Comparison of ENCODE assay signal across 8 cellular contexts in the genomic region with DNA sequence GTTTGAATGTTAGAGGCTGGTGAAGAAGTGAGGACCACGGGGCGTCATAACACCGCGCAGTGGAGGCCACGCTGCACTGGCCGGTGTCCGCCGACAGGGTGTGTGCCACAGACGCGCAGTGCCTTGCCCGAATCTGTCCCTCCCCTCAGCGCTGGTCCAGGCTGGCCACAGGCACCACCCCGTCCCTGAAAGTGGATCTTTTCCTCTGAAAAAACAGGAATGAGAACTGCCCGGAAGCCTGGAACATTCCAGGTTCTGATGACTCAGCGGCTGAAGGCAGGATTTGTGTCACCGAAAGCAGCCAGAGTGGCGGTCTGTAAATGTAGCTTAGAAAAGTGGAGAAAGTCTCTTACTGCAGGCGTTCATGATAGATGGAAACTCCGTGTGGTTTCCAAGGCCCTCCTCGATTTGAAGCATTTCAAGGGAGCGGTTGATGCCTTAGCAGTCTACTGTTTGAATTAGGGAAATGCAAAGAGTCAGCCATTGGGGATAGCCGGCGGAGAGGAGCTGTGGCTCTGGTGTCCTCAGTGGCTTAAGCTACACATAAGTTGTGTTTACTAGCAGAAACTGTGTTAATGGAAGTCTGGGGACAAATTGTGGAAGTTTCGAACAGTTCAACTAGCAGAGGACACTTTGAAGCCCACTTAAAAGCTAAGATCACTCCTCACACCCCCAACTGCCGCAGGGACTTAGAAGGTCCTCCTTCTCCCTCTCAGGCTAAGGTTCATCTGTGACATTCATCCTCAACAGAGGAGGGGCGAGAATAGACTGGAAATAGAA.
DNase-seq lines count a peak whose midpoint lies in the region; ATAC-seq lines count a peak whose summit lies in the region.

No MANE protein-coding gene starts in this region.

- DNase-seq in NCI-H446 (lab: John Stamatoyannopoulos, UW): peak; percentile 93
- peak; percentile 54 to 66 for DNase-seq in activated CD4-positive, alpha-beta T cell treated with anti-CD3 and anti-CD28 coated beads for 24 hours (ENCODE audit: low read depth in 2 of 2)
- DNase-seq in dedifferentiated amniotic fluid mesenchymal stem cell (ENCODE audit: extremely low spot score): peak; percentile 98
- DNase-seq in left lobe of liver (ENCODE audit: low spot score): peak; percentile 88
- peak; percentile 71 to 73 for DNase-seq in stimulated activated CD4-positive, alpha-beta T cell treated with anti-CD3 and anti-CD28 coated beads, Interleukin-2, amount 100 ng/mL, for 48 hours

- no peaks in the 10 kb centered on the region for H3K79me2 ChIP-seq in ACC112 (ENCODE audit: control insufficient read depth, insufficient read depth, low read length, unreplicated experiment)

- no peaks in the 10 kb centered on the region for H3K36me3 ChIP-seq in ACC112 (ENCODE audit: insufficient read depth, low read length)

- peak overlapping the region; percentile 91 for H2AFZ ChIP-seq in ACC112 (ENCODE audit: low read length, unreplicated experiment)

- H3K27me3 ChIP-seq in ACC112 (ENCODE audit: insufficient read depth, low read length): no peaks in the 10 kb centered on the region

- peaks cover 30% of the 10 kb centered on the region for H3K4me1 ChIP-seq in ACC112 (ENCODE audit: control insufficient read depth, insufficient read depth, low read length, unreplicated experiment)

- ATAC-seq in GM18508 (IDR thresholded peaks at IDR 0.05; ENCODE audit: insufficient read depth, unreplicated experiment) (peak; percentile 51), HG03039 (IDR thresholded peaks at IDR 0.05; ENCODE audit: unreplicated experiment) (peak; percentile 85), left lobe of liver (peak; percentile 91)

- H3K4me3 ChIP-seq in ACC112 (ENCODE audit: low read depth, low read length): peak overlapping the region; percentile 76

- H3K27ac ChIP-seq in ACC112 (ENCODE audit: low read depth, low read length): peak overlapping the region; percentile 96

Comparison
In these comparisons a context has a peak if more than half of its experiments do, and no peak if none do; other contexts are left out.
1. Peak in every context shown above with its lines: DNase-seq, ATAC-seq, H3K4me3 ChIP-seq and H3K27ac ChIP-seq.